Comparison of ENCODE assay signal across 8 cellular contexts in genomic region chr2:71070294-71071025, GRCh38. TPM values are rescaled to one million over a fixed set of nuclear protein-coding genes. Genes with fewer than 3 reads are reported as not detected.
DNase-seq lines count a peak whose midpoint lies in the region; ATAC-seq and TF ChIP-seq lines count a peak whose summit lies in the region.

No MANE protein-coding gene starts in this region.

- H3K4me1 ChIP-seq in fibroblast of lung (ENCODE audit: control insufficient read depth, extremely low read depth, insufficient read depth, low read length): peaks cover 7% of the 10 kb centered on the region
- H3K4me1 ChIP-seq in sigmoid colon: peaks cover 0 to 38% (median 34%) of the 10 kb centered on the region in 4 donors

- intact Hi-C loops in sigmoid colon (cut with DNase I): no loop called here

- no peaks in the 10 kb centered on the region for H3K9me2 ChIP-seq in SU-DHL-6 (replicated peaks; ENCODE audit: insufficient read depth, low read length)

- H4K20me1 ChIP-seq in SU-DHL-6 (ENCODE audit: low read depth, low read length) (no peaks in the 10 kb centered on the region), fibroblast of lung (ENCODE audit: control insufficient read depth, extremely low read depth, insufficient read depth, low read length) (no peaks in the 10 kb centered on the region)

- no peak for TF ChIP-seq EP300 in sigmoid colon (IDR thresholded peaks at IDR 0.05)

- ATAC-seq in GM21367 (IDR thresholded peaks at IDR 0.05; ENCODE audit: unreplicated experiment): peak; percentile 18
- ATAC-seq in GM19467 (IDR thresholded peaks at IDR 0.05; ENCODE audit: unreplicated experiment): no peak

- TF ChIP-seq POLR2A in sigmoid colon (IDR thresholded peaks at IDR 0.05): no peak

- DNase-seq in fibroblast of lung (ENCODE audit: low read depth in 2 of 2) (peak; percentile 24 to 29), sigmoid colon (peak; percentile 56), dedifferentiated amniotic fluid mesenchymal stem cell (ENCODE audit: extremely low spot score) (no peak)
- DNase-seq in stimulated activated naive CD4-positive, alpha-beta T cell treated with Interleukin-2 at 50 U/mL for 16 hours (lab: John Stamatoyannopoulos, UW): no peak

- H3K4me3 ChIP-seq in SU-DHL-6 (ENCODE audit: insufficient read depth, low read length, poor library complexity, severe bottlenecking): peak overlapping the region; percentile 2
- H3K4me3 ChIP-seq in fibroblast of lung (replicated peaks in 1 of 4; ENCODE audit: control extremely low read depth in 1 of 4, insufficient read depth in 1 of 4, low read depth in 3 of 4, low read length in 4 of 4): peak overlapping the region in 2 of 4 experiments; percentile 3 to 99
- H3K4me3 ChIP-seq in sigmoid colon: no peak overlapping the region

- H3K27me3 ChIP-seq in SU-DHL-6 (ENCODE audit: low read length): no peaks in the 10 kb centered on the region
- H3K27me3 ChIP-seq in fibroblast of lung (ENCODE audit: control insufficient read depth, insufficient read depth, low read length): no peaks in the 10 kb centered on the region
- H3K27me3 ChIP-seq in sigmoid colon: no peaks in the 10 kb centered on the region

- peaks cover 29% of the 10 kb centered on the region for H3F3A ChIP-seq in SU-DHL-6 (ENCODE audit: insufficient read depth)

- H3K79me2 ChIP-seq in SU-DHL-6 (ENCODE audit: insufficient read depth, low read length): peaks cover 39% of the 10 kb centered on the region
- H3K79me2 ChIP-seq in fibroblast of lung (ENCODE audit: control insufficient read depth, insufficient read depth, low read length): peaks cover 30% of the 10 kb centered on the region

- H3K4me2 ChIP-seq in SU-DHL-6 (ENCODE audit: low read depth, low read length, poor library complexity, severe bottlenecking): peak overlapping the region; percentile 84
- H3K4me2 ChIP-seq in fibroblast of lung (ENCODE audit: extremely low read depth, insufficient read depth, low read length): peak overlapping the region; percentile 79

- H3K9ac ChIP-seq in SU-DHL-6 (ENCODE audit: low read length) (peak overlapping the region; percentile 88), fibroblast of lung (ENCODE audit: insufficient read depth, low read length) (no peak overlapping the region)

- H3K9me3 ChIP-seq in SU-DHL-6 (ENCODE audit: insufficient read depth, low read length) (no peaks in the 10 kb centered on the region), fibroblast of lung (ENCODE audit: control insufficient read depth, insufficient read depth, low read depth, low read length) (no peaks in the 10 kb centered on the region), sigmoid colon (no peaks in the 10 kb centered on the region)

- no peak overlapping the region for H2AFZ ChIP-seq in SU-DHL-6 (ENCODE audit: low read depth, low read length, severe bottlenecking)
- no peak overlapping the region for H2AFZ ChIP-seq in fibroblast of lung (ENCODE audit: low read length)

- 51 to 68% methylated on average over 10 of the region's 10 CpGs for WGBS in sigmoid colon, 2 donors

- TF ChIP-seq CTCF in C4-2B (conservative IDR thresholded peaks at IDR 0.05): peak; percentile 24
- TF ChIP-seq CTCF in SU-DHL-6 (IDR thresholded peaks at IDR 0.05; ENCODE audit: insufficient read depth, low read length, poor library complexity, severe bottlenecking): peak; percentile 29
- peak; percentile 44 to 46 for TF ChIP-seq CTCF in fibroblast of lung (conservative IDR thresholded peaks at IDR 0.05 in 1 of 2, IDR thresholded peaks at IDR 0.05 in 1 of 2; ENCODE audit: low read depth in 1 of 2, low read length in 2 of 2)
- TF ChIP-seq CTCF in sigmoid colon (IDR thresholded peaks at IDR 0.05): no peak

- H3K36me3 ChIP-seq in SU-DHL-6 (ENCODE audit: low read length) (peaks cover 7% of the 10 kb centered on the region; the same call in 1 of the 2 replicates), fibroblast of lung (ENCODE audit: control insufficient read depth, insufficient read depth, low read length) (peaks cover 18% of the 10 kb centered on the region), sigmoid colon (peaks cover 6 to 42% (median 18%) of the 10 kb centered on the region in 4 donors)

- H3K27ac ChIP-seq in C4-2B (no peak overlapping the region), SU-DHL-6 (ENCODE audit: low read depth, low read length) (peak overlapping the region; percentile 60), fibroblast of lung (ENCODE audit: insufficient read depth, low read length) (peak overlapping the region; percentile 97), sigmoid colon (no peak overlapping the region)

RNA-seq across cellular contexts. Expression of gene NAGK, which starts 2.0 kb away (rescaled TPM):
- total RNA-seq in fibroblast of lung (46.5 and 50.4 TPM in 2 replicates), sigmoid colon (10 to 100 TPM; 36.3 to 73.2 (median 64.2) TPM)
- polyA plus RNA-seq in fibroblast of lung (121 and 136 TPM in 2 replicates), sigmoid colon (10 to 100 TPM; 60.0 to 93.1 (median 86.5) TPM)
- polyA plus RNA-seq in fibroblast of lung (2012): 121 and 138 TPM in 2 replicates
- polyA minus RNA-seq in fibroblast of lung (ENCODE audit: low replicate concordance): 93.0 and 97.4 TPM in 2 replicates

RNA-seq across cellular contexts. Expression of gene MCEE, which starts 59.6 kb away (rescaled TPM):
- 13.4 and 18.8 TPM in 2 replicates for total RNA-seq in fibroblast of lung
- polyA plus RNA-seq in fibroblast of lung: 10.3 and 18.8 TPM in 2 replicates
- polyA plus RNA-seq in fibroblast of lung (2012): 11.0 and 18.8 TPM in 2 replicates
- polyA minus RNA-seq in fibroblast of lung (ENCODE audit: low replicate concordance): 1.1 TPM in 1 of 2 replicates, not detected in the other
- total RNA-seq in sigmoid colon: 10 to 100 TPM in 3 of 4 donors, 1 to 10 TPM in 1; 8.1 to 23.5 (median 15.5) TPM
- 10 to 100 TPM; 14.6 to 46.2 (median 43.2) TPM for polyA plus RNA-seq in sigmoid colon

RNA-seq across cellular contexts. Expression of gene MPHOSPH10, which starts 60.0 kb away (rescaled TPM):
- total RNA-seq in fibroblast of lung (14.7 and 19.3 TPM in 2 replicates), sigmoid colon (10 to 100 TPM; 21.0 to 27.1 (median 24.0) TPM)
- polyA plus RNA-seq in fibroblast of lung (23.8 and 26.2 TPM in 2 replicates), sigmoid colon (10 to 100 TPM; 11.1 to 19.4 (median 15.0) TPM)
- 19.6 and 21.4 TPM in 2 replicates for polyA plus RNA-seq in fibroblast of lung (2012)
- polyA minus RNA-seq in fibroblast of lung (ENCODE audit: low replicate concordance): 0.27 and 0.78 TPM in 2 replicates

Comparison
In these comparisons a context has a peak if more than half of its experiments do, and no peak if none do; other contexts are left out.
1. H3K27ac ChIP-seq: peak in SU-DHL-6 (single experiment) and fibroblast of lung (single experiment); none in C4-2B (single experiment) and sigmoid colon (0 of 4).
2. CTCF ChIP-seq: peak in C4-2B (single experiment), SU-DHL-6 (single experiment) and fibroblast of lung (2 of 2); none in sigmoid colon (0 of 4).
3. DNase-seq: peak in fibroblast of lung (2 of 2) and sigmoid colon (single experiment); none in dedifferentiated amniotic fluid mesenchymal stem cell (single experiment) and stimulated activated naive CD4-positive, alpha-beta T cell treated with Interleukin-2 at 50 U/mL for 16 hours (single experiment).